Comparison of ENCODE assay signal across 8 cellular contexts in genomic region chr5:473344-474192, GRCh38. TPM values are rescaled to one million over a fixed set of nuclear protein-coding genes. Genes with fewer than 3 reads are reported as not detected.
DNase-seq lines count a peak whose midpoint lies in the region; ATAC-seq, FAIRE-seq and TF ChIP-seq lines count a peak whose summit lies in the region.

No MANE protein-coding gene starts in this region.

- peak overlapping the region; percentile 90 for H2AFZ ChIP-seq in PC-9
- H2AFZ ChIP-seq in GM12878 (ENCODE audit: control insufficient read depth, low read depth, low read length) = peak overlapping the region; percentile 30

- H3K27me3 ChIP-seq in CD8-positive, alpha-beta memory T cell (ENCODE audit: insufficient read depth, low read length, poor library complexity, severe bottlenecking) = peaks cover 7% of the 10 kb centered on the region
- H3K27me3 ChIP-seq in PC-9 (ENCODE audit: insufficient read depth, low read depth) (no peaks in the 10 kb centered on the region), GM12878 (replicated peaks in 1 of 2; ENCODE audit: control insufficient read depth in 2 of 2, insufficient read depth in 2 of 2, low read length in 1 of 2) (no peaks in the 10 kb centered on the region), gastrocnemius medialis (peaks cover 32 to 41% (median 39%) of the 10 kb centered on the region in 3 donors)

- H3K4me3 Mint-ChIP-seq in CD8-positive, alpha-beta memory T cell = peak overlapping the region; percentile 82 to 95 (median 86)

- RAD21 ChIA-PET in GM12878 (lab: Charles Lee; ENCODE audit: unreplicated experiment) = interaction anchor here (0.9 to 2.7 kb wide), 5 partner anchors 13 to 189 kb away, joined by 3 to 18 read pairs (median 4); no protein-coding TSS in a partner anchor

- TF ChIP-seq CTCF in PC-9 (conservative IDR thresholded peaks at IDR 0.05) (no peak), GM12878 (IDR thresholded peaks at IDR 0.05 in 2 of 3, conservative IDR thresholded peaks at IDR 0.05 in 1 of 3; ENCODE audit: control insufficient read depth in 2 of 3, extremely low read depth in 1 of 3, insufficient read depth in 1 of 3, low read depth in 3 of 3, low read length in 3 of 3) (no peak), gastrocnemius medialis (IDR thresholded peaks at IDR 0.05 in 4 of 5, conservative IDR thresholded peaks at IDR 0.05 in 1 of 5) (no peak)

- TF ChIP-seq POLR2A in GM12878 (IDR thresholded peaks at IDR 0.05; ENCODE audit: low read depth, low read length) = no peak
- TF ChIP-seq POLR2A in gastrocnemius medialis (IDR thresholded peaks at IDR 0.05) = no peak

- peaks cover 23% of the 10 kb centered on the region for H3K79me2 ChIP-seq in PC-9 (ENCODE audit: low read depth)
- H3K79me2 ChIP-seq in GM12878 (ENCODE audit: control insufficient read depth, insufficient read depth, low read length) = peaks cover 21% of the 10 kb centered on the region

- ATAC-seq in GM19452 (IDR thresholded peaks at IDR 0.05; ENCODE audit: unreplicated experiment) (peak; percentile 41), HG03439 (IDR thresholded peaks at IDR 0.05; ENCODE audit: unreplicated experiment) (peak; percentile 24), GM12878 (peak; percentile 56), gastrocnemius medialis (peak; percentile 32 to 42)

- H3K4me2 ChIP-seq in PC-9 (peak overlapping the region; percentile 85), GM12878 (ENCODE audit: control insufficient read depth, insufficient read depth) (peak overlapping the region; percentile 89)

- H4K20me1 ChIP-seq in PC-9 (ENCODE audit: insufficient read depth) = peaks cover 25% of the 10 kb centered on the region
- H4K20me1 ChIP-seq in GM12878 (ENCODE audit: control insufficient read depth, insufficient read depth) = no peaks in the 10 kb centered on the region

- TF ChIP-seq EP300 in GM12878 (IDR thresholded peaks at IDR 0.05; ENCODE audit: borderline replicate concordance in 1 of 2, control insufficient read depth in 1 of 2, low read depth in 2 of 2, low read length in 2 of 2) = no peak

- peaks cover 21% of the 10 kb centered on the region for H3K4me1 ChIP-seq in CD8-positive, alpha-beta memory T cell (ENCODE audit: insufficient read depth, low read length)
- H3K4me1 ChIP-seq in PC-9 (replicated peaks; ENCODE audit: insufficient read depth) = peaks cover 19% of the 10 kb centered on the region
- peaks cover 4% of the 10 kb centered on the region for H3K4me1 ChIP-seq in GM12878 (ENCODE audit: control insufficient read depth, insufficient read depth, low read length)
- peaks cover 11 to 24% of the 10 kb centered on the region in 2 donors for H3K4me1 ChIP-seq in gastrocnemius medialis

- H3K4me3 ChIP-seq in CD8-positive, alpha-beta memory T cell (ENCODE audit: low read length) = peak overlapping the region; percentile 78
- H3K4me3 ChIP-seq in PC-9 (peak overlapping the region; percentile 67), GM12878 (peak overlapping the region; percentile 90), iPS-11a (ENCODE audit: low read depth, low read length) (peak overlapping the region; percentile 48), gastrocnemius medialis (peak overlapping the region; percentile 74 to 99 (median 86))

- WGBS in GM12878 (ENCODE audit: insufficient coverage, insufficient replicate concordance, low lambda C conversion rate, missing lambda C conversion rate) = under 1% methylated on average over 36 of the region's 75 CpGs

- H3K9me3 ChIP-seq in CD8-positive, alpha-beta memory T cell (ENCODE audit: low read length) = no peaks in the 10 kb centered on the region
- H3K9me3 ChIP-seq in PC-9 (ENCODE audit: insufficient read depth, low read depth) (no peaks in the 10 kb centered on the region), GM12878 (replicated peaks; ENCODE audit: control insufficient read depth, insufficient read depth, low read length) (no peaks in the 10 kb centered on the region), gastrocnemius medialis (no peaks in the 10 kb centered on the region)

- peaks cover 6% of the 10 kb centered on the region for H3F3A ChIP-seq in PC-9 (ENCODE audit: insufficient read depth, low read depth)

- CTCF ChIA-PET in CD8-positive, alpha-beta memory T cell (lab: Charles Lee) = interaction anchor here (1.4 to 1.7 kb wide), 3 partner anchors 27 to 71 kb away, joined by 3 to 8 read pairs (median 3); no protein-coding TSS in a partner anchor
- CTCF ChIA-PET in PC-9 (lab: Charles Lee) = interaction anchor here (0.5 to 1.1 kb wide), 3 partner anchors 21 to 419 kb away, joined by 3 to 4 read pairs (median 4); partner anchors contain the start of genes BRD9 and TRIP13
- CTCF ChIA-PET in GM12878 (lab: Yijun Ruan, JAX) = interaction anchor here (1.0 to 5.4 kb wide), 3 partner anchors 12 to 157 kb away, joined by 4 to 46 read pairs (median 12); no protein-coding TSS in a partner anchor

- H3K27ac ChIP-seq in CD8-positive, alpha-beta memory T cell (ENCODE audit: low read depth, low read length) = no peak overlapping the region
- no peak overlapping the region for H3K27ac ChIP-seq in PC-9
- no peak overlapping the region for H3K27ac ChIP-seq in GM12878 (ENCODE audit: control insufficient read depth, insufficient read depth)
- peak overlapping the region; percentile 45 to 83 (median 74) for H3K27ac ChIP-seq in gastrocnemius medialis

- BruUV-seq in PC-9 (replicated peaks; lab: Mats Ljungman, UMichigan) (no TSS peak), GM12878 (replicated peaks; lab: Mats Ljungman, UMichigan) (TSS peak; percentile 42)

- no peaks in the 10 kb centered on the region for H3K9me3 Mint-ChIP-seq in CD8-positive, alpha-beta memory T cell

- intact Hi-C loops in PC-9 (cut with micrococcal nuclease; ENCODE audit: unreplicated experiment) = loop anchor here (2.0 to 5.0 kb wide), 2 partner anchors 139 to 199 kb away; partner anchors contain the start of gene CEP72
- intact Hi-C loops in GM12878 (cut with micrococcal nuclease; ENCODE audit: unreplicated experiment) = loop anchor here (10.0 kb wide), 1 partner anchor 141 kb away; the partner anchor contains the start of gene CEP72
- intact Hi-C loops in gastrocnemius medialis (cut with DNase I; ENCODE audit: low total_unique reads) = loop anchor here (1.0 to 5.0 kb wide), 4 partner anchors 31 to 1119 kb away; partner anchors contain the start of genes CCDC127, CEP72, EXOC3 and SDHA

- peak overlapping the region; percentile 73 for H3K9ac ChIP-seq in GM12878 (ENCODE audit: control insufficient read depth, insufficient read depth, low read length)

- no peaks in the 10 kb centered on the region for H3K36me3 ChIP-seq in CD8-positive, alpha-beta memory T cell (ENCODE audit: insufficient read depth, low read length)
- H3K36me3 ChIP-seq in PC-9 (ENCODE audit: low read depth) (no peaks in the 10 kb centered on the region), GM12878 (ENCODE audit: control insufficient read depth in 2 of 2, insufficient read depth in 2 of 2, low read length in 1 of 2) (no peaks in the 10 kb centered on the region; a peak in 1 of 4 replicates), gastrocnemius medialis (no peaks in the 10 kb centered on the region)

- peak overlapping the region in 4 of 8 donors; percentile 45 to 64 (median 56) for H3K27ac Mint-ChIP-seq in CD8-positive, alpha-beta memory T cell

- POLR2A ChIA-PET in CD8-positive, alpha-beta memory T cell (lab: Charles Lee) = interaction anchor here (1.3 to 1.6 kb wide), 3 partner anchors 27 to 71 kb away, joined by 3 to 6 read pairs (median 3); partner anchors contain the start of gene EXOC3
- POLR2A ChIA-PET in PC-9 (lab: Charles Lee; ENCODE audit: unreplicated experiment) = no interaction called here
- POLR2A ChIA-PET in GM12878 (lab: Charles Lee) = interaction anchor here (0.6 to 2.9 kb wide), 6 partner anchors 13 to 254 kb away, joined by 3 to 17 read pairs (median 6); no protein-coding TSS in a partner anchor

- no peak for TF ChIP-seq RAD21 in GM12878 (IDR thresholded peaks at IDR 0.05; ENCODE audit: insufficient read depth, low read depth, low read length)

- no peaks in the 10 kb centered on the region for H3K9me2 ChIP-seq in PC-9 (ENCODE audit: insufficient read depth)

- no peak for FAIRE-seq in GM12878 (lab: Jason Lieb, UNC)

- peaks cover 7 to 32% (median 12%) of the 10 kb centered on the region in 3 donors for H3K4me1 Mint-ChIP-seq in CD8-positive, alpha-beta memory T cell

- H3K27me3 Mint-ChIP-seq in CD8-positive, alpha-beta memory T cell = peaks cover 8 to 12% of the 10 kb centered on the region in 2 donors

- DNase-seq in CD8-positive, alpha-beta memory T cell = peak in 3 of 5 donors; percentile 26 to 56 (median 34)
- peak; percentile 61 to 74 for DNase-seq in PC-9
- no peak for DNase-seq in GM12878 (ENCODE audit: low read depth, low spot score)
- DNase-seq in gastrocnemius medialis = no peak
- no peak for DNase-seq in DMS114 treated with DMSO at 0.1 percent for 48 hours (lab: John Stamatoyannopoulos, UW; ENCODE audit: unreplicated experiment)

- in situ Hi-C loops in GM12878 (cut with MboI) = no loop called here
- in situ Hi-C loops in gastrocnemius medialis (cut with MboI; ENCODE audit: low sequenced_read_pairs in 4 of 4) = no loop called here

- peaks cover 0 to 17% (median 0%) of the 10 kb centered on the region in 3 donors for H3K36me3 Mint-ChIP-seq in CD8-positive, alpha-beta memory T cell

- SMC1A ChIA-PET in GM12878 (lab: Charles Lee; ENCODE audit: uncharacterized antibody, unreplicated experiment) = interaction anchor here (0.6 to 1.4 kb wide), 4 partner anchors 27 to 199 kb away, joined by 3 to 6 read pairs (median 4); no protein-coding TSS in a partner anchor

RNA-seq across cellular contexts. Expression of gene EXOC3, which starts 30.6 kb away (rescaled TPM):
- total RNA-seq in CD8-positive, alpha-beta memory T cell = 10 to 100 TPM; 50.2 to 52.4 TPM
- 42.9 TPM for polyA plus RNA-seq in CD8-positive, alpha-beta memory T cell
- total RNA-seq in PC-9 (2021) = 155 and 188 TPM in 2 replicates
- 139 and 145 TPM in 2 replicates for total RNA-seq in GM12878 (2013; cell fraction: nucleolus; rRNA removed)
- 28.6 and 32.5 TPM in 2 replicates for total RNA-seq in GM12878 (2014; rRNA removed)
- total RNA-seq in GM12878 (2014; rRNA removed; fragmentation: Illumina TruSeq; extraction: Trizol) = 22.4 and 25.4 TPM in 2 replicates
- 48.9 and 50.3 TPM in 2 replicates for total RNA-seq in GM12878 (2021)
- polyA plus RNA-seq in GM12878 (2011; ENCODE audit: low read depth) = 26.9 TPM
- polyA plus RNA-seq in GM12878 (2011; rRNA removed) = 16.4 and 22.6 TPM in 2 replicates
- 24.5 and 26.9 TPM in 2 replicates for polyA plus RNA-seq in GM12878 (2011; cell fraction: cytosol; rRNA removed)
- 77.4 and 98.6 TPM in 2 replicates for polyA plus RNA-seq in GM12878 (2011; cell fraction: nucleus; rRNA removed)
- polyA plus RNA-seq in GM12878 (2012) = 40.4 and 47.5 TPM in 2 replicates
- polyA plus RNA-seq in GM12878 (2014; fragmentation: Illumina TruSeq; extraction: Trizol) = 18.5 and 24.8 TPM in 2 replicates
- polyA plus RNA-seq in GM12878 (2014; fragmentation: Nextera tagmentation; extraction: Ambion mirVana) = 1 to 10 TPM; 1.6 to 7.2 TPM
- 30.5 and 33.2 TPM in 2 replicates for polyA plus RNA-seq in GM12878 (2014; rRNA removed)
- 10 to 100 TPM; 52.7 to 53.0 TPM for polyA plus RNA-seq in GM12878 (2016; fragmentation: Nextera tagmentation; extraction: Ambion mirVana)
- polyA minus RNA-seq in GM12878 (2011; rRNA and poly(A)+ RNA removed) = 26.3 and 28.8 TPM in 2 replicates
- polyA minus RNA-seq in GM12878 (2011; cell fraction: cytosol; rRNA and poly(A)+ RNA removed) = 10.8 and 14.6 TPM in 2 replicates
- 21.5 and 30.1 TPM in 2 replicates for polyA minus RNA-seq in GM12878 (2011; cell fraction: nucleus; rRNA and poly(A)+ RNA removed)
- total RNA-seq in gastrocnemius medialis = 10 to 100 TPM; 44.3 to 81.7 (median 54.0) TPM

RNA-seq across cellular contexts. Expression of gene SLC9A3, which starts 50.7 kb away (rescaled TPM):
- total RNA-seq in CD8-positive, alpha-beta memory T cell = 1 to 10 TPM; 2.4 to 2.6 TPM
- 2.5 TPM for polyA plus RNA-seq in CD8-positive, alpha-beta memory T cell
- total RNA-seq in PC-9 (2021) (5.2 and 5.6 TPM in 2 replicates), GM12878 (2014; rRNA removed) (2.8 and 3.2 TPM in 2 replicates), GM12878 (2014; rRNA removed; fragmentation: Illumina TruSeq; extraction: Trizol) (0.89 and 1.1 TPM in 2 replicates), GM12878 (2021) (2.3 and 2.5 TPM in 2 replicates), gastrocnemius medialis (1 to 10 TPM; 1.7 to 4.5 (median 2.9) TPM)
- total RNA-seq in GM12878 (2013; cell fraction: nucleolus; rRNA removed) = 4.6 TPM in 2 replicates
- polyA plus RNA-seq in GM12878 (2011; ENCODE audit: low read depth) = 1.1 TPM
- polyA plus RNA-seq in GM12878 (2011; rRNA removed) (1.1 and 1.6 TPM in 2 replicates), GM12878 (2014; fragmentation: Illumina TruSeq; extraction: Trizol) (1.5 and 1.7 TPM in 2 replicates), GM12878 (2014; fragmentation: Nextera tagmentation; extraction: Ambion mirVana) (under 1 TPM in 1 of 2 experiments, not detected in 1; 0.04 TPM), GM12878 (2014; rRNA removed) (4.7 and 5.2 TPM in 2 replicates), GM12878 (2016; fragmentation: Nextera tagmentation; extraction: Ambion mirVana) (1 to 10 TPM; 2.9 to 3.1 TPM)
- polyA plus RNA-seq in GM12878 (2011; cell fraction: cytosol; rRNA removed) = 1.6 and 2.1 TPM in 2 replicates
- polyA plus RNA-seq in GM12878 (2011; cell fraction: nucleus; rRNA removed) = 4.8 and 5.6 TPM in 2 replicates
- polyA plus RNA-seq in GM12878 (2012) = 1.6 and 1.9 TPM in 2 replicates
- 0.44 and 0.82 TPM in 2 replicates for polyA minus RNA-seq in GM12878 (2011; rRNA and poly(A)+ RNA removed)
- 0.62 TPM in 1 of 2 replicates, not detected in the other for polyA minus RNA-seq in GM12878 (2011; cell fraction: cytosol; rRNA and poly(A)+ RNA removed)
- 1.8 and 2.9 TPM in 2 replicates for polyA minus RNA-seq in GM12878 (2011; cell fraction: nucleus; rRNA and poly(A)+ RNA removed)

Comparison
In these comparisons a context has a peak if more than half of its experiments do, and no peak if none do; other contexts are left out.
1. DNase-seq: peak in CD8-positive, alpha-beta memory T cell (3 of 5) and PC-9 (2 of 2); none in GM12878 (single experiment), gastrocnemius medialis (0 of 2) and DMS114 treated with DMSO at 0.1 percent for 48 hours (single experiment).
2. H3K27ac ChIP-seq: peak in gastrocnemius medialis (4 of 4); none in CD8-positive, alpha-beta memory T cell (single experiment), PC-9 (single experiment) and GM12878 (single experiment).
3. Peak in every context shown above with its lines, with median percentiles within 50 percentile points of each other: H3K4me3 ChIP-seq and ATAC-seq.